Comparison of ENCODE assay signal across 1 cellular context in the genomic region with DNA sequence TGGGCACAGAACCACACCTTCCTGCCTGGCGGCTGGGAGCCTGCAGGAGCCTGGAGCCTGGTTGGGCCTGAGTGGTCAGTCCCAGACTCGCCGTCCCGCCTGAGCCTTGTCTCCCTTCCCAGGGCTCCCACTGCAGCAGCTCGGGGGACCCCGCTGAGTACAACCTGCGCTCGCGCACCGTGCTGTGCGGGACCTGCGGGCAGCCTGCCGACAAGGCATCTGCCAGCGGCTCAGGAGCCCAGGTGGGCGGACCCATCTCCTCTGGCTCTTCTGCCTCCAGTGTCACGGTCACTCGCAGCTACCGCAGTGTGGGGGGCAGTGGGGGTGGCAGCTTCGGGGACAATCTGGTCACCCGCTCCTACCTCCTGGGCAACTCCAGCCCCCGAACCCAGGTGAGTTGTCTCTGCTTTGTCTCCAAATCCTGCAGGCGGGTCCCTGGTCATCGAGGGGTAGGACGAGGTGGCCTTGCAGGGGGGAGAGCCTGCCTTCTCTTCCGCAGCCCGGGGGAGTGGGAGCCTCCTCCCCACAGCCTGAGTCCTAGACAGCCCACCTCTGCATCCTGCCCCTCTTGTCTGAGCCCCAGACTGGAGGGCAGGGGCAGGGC.
TF ChIP-seq lines count a peak whose summit lies in the region.

No MANE protein-coding gene starts in this region.

TF ChIP-seq in H1, 55 proteins besides CTCF, POLR2A, EP300 and RAD21:
- no peak for TF ChIP-seq TAF1 (IDR thresholded peaks at IDR 0.05; ENCODE audit: low read depth, low read length)
- TF ChIP-seq CHD1 (IDR thresholded peaks at IDR 0.05; ENCODE audit: low read depth, low read length): no peak
- TF ChIP-seq SRF (IDR thresholded peaks at IDR 0.05; ENCODE audit: low read depth, low read length): no peak
- no peak for TF ChIP-seq RBBP5 (IDR thresholded peaks at IDR 0.05; ENCODE audit: borderline replicate concordance, low read depth, low read length)
- TF ChIP-seq SIX5 (IDR thresholded peaks at IDR 0.05; ENCODE audit: low read depth, low read length): no peak
